25 cellular contexts compared by ENCODE assay signal in the genomic region with DNA sequence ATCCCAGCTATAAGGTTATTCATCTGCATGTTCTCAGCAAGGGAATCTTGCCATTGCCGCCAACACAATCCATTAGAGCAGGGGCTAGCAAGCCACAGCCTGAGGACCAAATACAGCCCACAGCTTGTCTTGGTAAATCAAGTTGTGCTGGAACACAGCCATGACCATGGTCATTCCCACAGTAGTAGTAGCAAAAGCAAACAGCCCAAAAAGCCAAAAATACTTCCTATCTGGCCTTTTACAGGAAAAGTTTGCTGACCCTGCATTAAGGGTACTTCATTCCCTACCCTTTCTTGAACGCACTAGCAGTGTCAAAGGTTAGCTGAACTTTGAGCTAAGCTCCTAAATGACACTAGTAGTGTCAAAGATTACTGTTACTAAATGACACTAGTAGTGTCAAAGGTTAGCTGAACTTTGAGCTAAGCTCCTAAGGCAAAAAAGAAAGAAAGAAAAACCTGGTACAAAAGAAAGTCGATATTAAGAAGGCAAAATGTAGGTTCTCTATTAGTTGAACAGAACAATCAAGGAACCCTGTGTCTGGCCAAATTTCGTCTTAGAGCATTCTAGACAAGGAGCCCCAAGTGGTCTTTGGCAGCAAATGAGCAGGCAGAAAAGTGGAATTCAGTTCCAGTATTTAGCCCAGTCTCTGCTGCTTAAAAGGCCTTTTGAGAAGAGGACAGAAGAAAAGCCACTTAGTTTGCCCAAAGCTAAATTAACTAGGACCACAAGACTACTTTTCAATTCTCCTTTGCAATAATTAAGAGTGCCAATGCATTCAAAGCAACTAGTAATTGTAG.
DNase-seq lines count a peak whose midpoint lies in the region; ATAC-seq and TF ChIP-seq lines count a peak whose summit lies in the region.
"Had no signal": no experiment of that assay in that cellular context is flagged by ENCODE, and none has a peak within 500 bp of the region (broad histone marks: within the 10 kb centered on the region; RNA-seq: fewer than 3 reads in every experiment).

No MANE protein-coding gene starts in this region.

- no peak for ATAC-seq in GM21423 (IDR thresholded peaks at IDR 0.05; ENCODE audit: unreplicated experiment)

- TF ChIP-seq CTCF in fibroblast of pulmonary artery (IDR thresholded peaks at IDR 0.05; ENCODE audit: low read length, missing control alignments) (no peak), thyroid gland (IDR thresholded peaks at IDR 0.05) (no peak)

- H3K27ac Mint-ChIP-seq in activated T-helper 1 cell treated with anti-CD3 and anti-CD28 coated beads, Interleukin-12 subunit alpha, Interleukin-12 subunit beta, Interleukin-2, Interleukin-4 antibody, amounts not matched to agents 30 ng/mL and 10 ng/mL and 1 ng/mL, durations not matched to agents 14 hours and 24 hours and 36 hours: no peak overlapping the region
- H3K27ac Mint-ChIP-seq: activated CD4-positive, alpha-beta memory T cell treated with anti-CD3 and anti-CD28 coated beads, Interleukin-2, amount 10 ng/mL, durations not matched to agents 7 days and 5 days; CD4-positive, CD25-positive, alpha-beta regulatory T cell had no signal

- H3K36me3 Mint-ChIP-seq in activated T-helper 1 cell treated with anti-CD3 and anti-CD28 coated beads, Interleukin-12 subunit alpha, Interleukin-12 subunit beta, Interleukin-2, Interleukin-4 antibody, amounts not matched to agents 30 ng/mL and 10 ng/mL and 1 ng/mL, durations not matched to agents 14 hours and 24 hours and 36 hours (ENCODE audit: low read depth): no peaks in the 10 kb centered on the region

- 23 to 35% methylated on average over 4 of the region's 4 CpGs for WGBS in thyroid gland, 2 donors

- DNase-seq in SK-MEL-5 (ENCODE audit: low read depth, low spot score) (peak; percentile 47), fibroblast of pulmonary artery (ENCODE audit: low read depth) (peak; percentile 3), thyroid gland (peak; percentile 56 to 57), T-helper 2 cell (no peak)
- no peak for DNase-seq in activated T-helper 1 cell treated with anti-CD3 and anti-CD28 coated beads, Interleukin-12 subunit alpha, Interleukin-12 subunit beta, Interleukin-2, Interleukin-4 antibody, amounts not matched to agents 30 ng/mL and 10 ng/mL and 1 ng/mL, durations not matched to agents 14 hours and 24 hours and 36 hours (ENCODE audit: low spot score)
- DNase-seq: activated CD4-positive, alpha-beta memory T cell treated with anti-CD3 and anti-CD28 coated beads, Interleukin-2, amount 10 ng/mL, durations not matched to agents 7 days and 5 days; activated CD4-positive, CD25-positive, alpha-beta regulatory T cell; activated effector memory CD4-positive, alpha-beta T cell treated with Interleukin-2 at 50 U/mL for 16 hours; CD4-positive, CD25-positive, alpha-beta regulatory T cell; colonic mucosa; esophagus squamous epithelium; glutamatergic neuron; GM23248; Karpas-422; mammary epithelial cell; NCI-H2171; NCI-H524; occipital lobe; SHP77; stimulated activated CD4-positive, alpha-beta T cell treated with anti-CD3 and anti-CD28 coated beads, Interleukin-4, amount 100 ng/mL, for 4 hours; stimulated activated naive CD4-positive, alpha-beta T cell; testis had no signal

- H3K4me3 ChIP-seq in fibroblast of pulmonary artery (replicated peaks; ENCODE audit: low read depth, low read length) (no peak overlapping the region), muscle layer of colon (ENCODE audit: low read depth in 1 of 2, low read length in 2 of 2) (no peak overlapping the region), thyroid gland (replicated peaks in 1 of 3) (no peak overlapping the region)
- H3K4me3 ChIP-seq: breast epithelium, colonic mucosa, esophagus squamous epithelium, GM23248, testis had no signal

- H3K9me3 Mint-ChIP-seq in activated T-helper 1 cell treated with anti-CD3 and anti-CD28 coated beads, Interleukin-12 subunit alpha, Interleukin-12 subunit beta, Interleukin-2, Interleukin-4 antibody, amounts not matched to agents 30 ng/mL and 10 ng/mL and 1 ng/mL, durations not matched to agents 14 hours and 24 hours and 36 hours: no peaks in the 10 kb centered on the region
- H3K9me3 Mint-ChIP-seq: activated CD4-positive, alpha-beta memory T cell treated with anti-CD3 and anti-CD28 coated beads, Interleukin-2, amount 10 ng/mL, durations not matched to agents 7 days and 5 days; CD4-positive, CD25-positive, alpha-beta regulatory T cell had no signal

- no peak for TF ChIP-seq POLR2A in thyroid gland (IDR thresholded peaks at IDR 0.05)

- peaks cover 78% of the 10 kb centered on the region for H3K36me3 ChIP-seq in muscle layer of colon (ENCODE audit: insufficient read depth, low read length)
- H3K36me3 ChIP-seq in thyroid gland: no peaks in the 10 kb centered on the region
- H3K36me3 ChIP-seq: breast epithelium, colonic mucosa had no signal

- H3K4me3 Mint-ChIP-seq in activated T-helper 1 cell treated with anti-CD3 and anti-CD28 coated beads, Interleukin-12 subunit alpha, Interleukin-12 subunit beta, Interleukin-2, Interleukin-4 antibody, amounts not matched to agents 30 ng/mL and 10 ng/mL and 1 ng/mL, durations not matched to agents 14 hours and 24 hours and 36 hours: no peak overlapping the region
- H3K4me3 Mint-ChIP-seq: activated CD4-positive, alpha-beta memory T cell treated with anti-CD3 and anti-CD28 coated beads, Interleukin-2, amount 10 ng/mL, durations not matched to agents 7 days and 5 days; CD4-positive, CD25-positive, alpha-beta regulatory T cell had no signal

- peak overlapping the region; percentile 31 for H3K27ac ChIP-seq in muscle layer of colon (ENCODE audit: low read depth, low read length)
- peak overlapping the region in 2 of 3 donors; percentile 25 to 52 for H3K27ac ChIP-seq in thyroid gland
- H3K27ac ChIP-seq: colonic mucosa, GM23248, testis had no signal

- H3K4me1 ChIP-seq in muscle layer of colon (ENCODE audit: insufficient read depth, low read length): peaks cover 24% of the 10 kb centered on the region
- H3K4me1 ChIP-seq in thyroid gland: peaks cover 20 to 25% of the 10 kb centered on the region in 2 donors
- H3K4me1 ChIP-seq: breast epithelium, colonic mucosa had no signal

- no peak overlapping the region for H3K9ac ChIP-seq in muscle layer of colon (ENCODE audit: low read length)
- H3K9ac ChIP-seq: GM23248 had no signal

- H3K9me3 ChIP-seq in muscle layer of colon (ENCODE audit: low read length) (no peaks in the 10 kb centered on the region), thyroid gland (no peaks in the 10 kb centered on the region)
- H3K9me3 ChIP-seq: breast epithelium, colonic mucosa, esophagus squamous epithelium, testis had no signal

- intact Hi-C loops in thyroid gland (cut with DNase I): no loop called here
- intact Hi-C loops in activated T-helper 1 cell treated with anti-CD3 and anti-CD28 coated beads, Interleukin-12 subunit alpha, Interleukin-12 subunit beta, Interleukin-2, Interleukin-4 antibody, amounts not matched to agents 30 ng/mL and 10 ng/mL and 1 ng/mL, durations not matched to agents 14 hours and 24 hours and 36 hours (cut with micrococcal nuclease): no loop called here

- H3K4me1 Mint-ChIP-seq in activated T-helper 1 cell treated with anti-CD3 and anti-CD28 coated beads, Interleukin-12 subunit alpha, Interleukin-12 subunit beta, Interleukin-2, Interleukin-4 antibody, amounts not matched to agents 30 ng/mL and 10 ng/mL and 1 ng/mL, durations not matched to agents 14 hours and 24 hours and 36 hours (ENCODE audit: low read depth): no peaks in the 10 kb centered on the region
- H3K4me1 Mint-ChIP-seq: activated CD4-positive, alpha-beta memory T cell treated with anti-CD3 and anti-CD28 coated beads, Interleukin-2, amount 10 ng/mL, durations not matched to agents 7 days and 5 days had no signal

- in situ Hi-C loops in SK-MEL-5 (cut with HindIII; ENCODE audit: low pct_unique_long_range_greater_than_20kb, low sequenced_read_pairs): no loop called here

- H3K27me3 ChIP-seq in muscle layer of colon (ENCODE audit: control insufficient read depth in 1 of 2, insufficient read depth in 2 of 2, low read length in 2 of 2): no peaks in the 10 kb centered on the region
- H3K27me3 ChIP-seq in thyroid gland: no peaks in the 10 kb centered on the region
- H3K27me3 ChIP-seq: breast epithelium, colonic mucosa, esophagus squamous epithelium, testis had no signal

- H3K27me3 Mint-ChIP-seq in activated T-helper 1 cell treated with anti-CD3 and anti-CD28 coated beads, Interleukin-12 subunit alpha, Interleukin-12 subunit beta, Interleukin-2, Interleukin-4 antibody, amounts not matched to agents 30 ng/mL and 10 ng/mL and 1 ng/mL, durations not matched to agents 14 hours and 24 hours and 36 hours (ENCODE audit: insufficient read depth): no peaks in the 10 kb centered on the region
- H3K27me3 Mint-ChIP-seq: activated CD4-positive, alpha-beta memory T cell treated with anti-CD3 and anti-CD28 coated beads, Interleukin-2, amount 10 ng/mL, durations not matched to agents 7 days and 5 days; CD4-positive, CD25-positive, alpha-beta regulatory T cell had no signal

Comparison
In these comparisons a context has a peak if more than half of its experiments do, and no peak if none do; other contexts are left out.
1. DNase-seq: peak in SK-MEL-5 (single experiment), fibroblast of pulmonary artery (single experiment) and thyroid gland (2 of 2); none in T-helper 2 cell (0 of 5) and activated T-helper 1 cell treated with anti-CD3 and anti-CD28 coated beads, Interleukin-12 subunit alpha, Interleukin-12 subunit beta, Interleukin-2, Interleukin-4 antibody, amounts not matched to agents 30 ng/mL and 10 ng/mL and 1 ng/mL, durations not matched to agents 14 hours and 24 hours and 36 hours (single experiment).